In genomic region chr2:111897924-111898702, GRCh38 we compare ENCODE assay signal across 1 cellular context.
A peak's percentile ranks its signal among the peaks of the same experiment; 100 is the strongest.
TF ChIP-seq lines count a peak whose summit lies in the region.

Gene MERTK, plus strand, starts transcription at chr2:111898607. Its CDS starts 129 bp downstream, at chr2:111898736.

TF ChIP-seq in HEK293, 187 proteins besides CTCF, POLR2A, EP300 and RAD21 (continued from another document and continues in another):
- TF ChIP-seq ZBTB26 (tag by site-specific recombination; optimal IDR thresholded peaks at IDR 0.05) (peak; percentile 52), PRDM4 (tag by site-specific recombination; IDR thresholded peaks at IDR 0.05) (no peak), SALL2 (tag by site-specific recombination; IDR thresholded peaks at IDR 0.05; ENCODE audit: borderline replicate concordance) (no peak), ZNF558 (tag by site-specific recombination; IDR thresholded peaks at IDR 0.05) (no peak), SP3 (tag by site-specific recombination; IDR thresholded peaks at IDR 0.05) (peak; percentile 65; the same call in 1 of the 2 replicates), ZNF776 (tag by site-specific recombination; IDR thresholded peaks at IDR 0.05; ENCODE audit: borderline replicate concordance) (no peak), ZNF837 (tag by site-specific recombination; IDR thresholded peaks at IDR 0.05) (no peak), ZSCAN4 (tag by site-specific recombination; IDR thresholded peaks at IDR 0.05) (no peak), ZSCAN18 (tag by site-specific recombination; IDR thresholded peaks at IDR 0.05) (no peak), ZNF324 (tag by site-specific recombination; IDR thresholded peaks at IDR 0.05) (peak; percentile 41; the same call in 1 of the 2 replicates), ZNF423 (tag by site-specific recombination; IDR thresholded peaks at IDR 0.05) (peak; percentile 22; the same call in 1 of the 2 replicates), REST (tag by site-specific recombination; IDR thresholded peaks at IDR 0.05) (peak; percentile 28; the same call in 1 of the 2 replicates), ZNF585B (tag by site-specific recombination; IDR thresholded peaks at IDR 0.05) (no peak), ZSCAN5A (tag by site-specific recombination; IDR thresholded peaks at IDR 0.05) (no peak), ZNF658 (tag by site-specific recombination; IDR thresholded peaks at IDR 0.05) (no peak), ZNF362 (tag by site-specific recombination; IDR thresholded peaks at IDR 0.05) (no peak), ZFP37 (tag by site-specific recombination; IDR thresholded peaks at IDR 0.05) (peak; percentile 64; the same call in 1 of the 2 replicates), ZNF449 (tag by site-specific recombination; IDR thresholded peaks at IDR 0.05) (no peak), RBAK (tag by site-specific recombination; IDR thresholded peaks at IDR 0.05) (no peak), ZNF157 (tag by site-specific recombination; IDR thresholded peaks at IDR 0.05) (no peak), ZFHX2 (tag by site-specific recombination; conservative IDR thresholded peaks at IDR 0.05) (peak; percentile 86), ZNF785 (tag by site-specific recombination; IDR thresholded peaks at IDR 0.05) (no peak), ZNF791 (tag by site-specific recombination; IDR thresholded peaks at IDR 0.05) (no peak), ZNF184 (tag by site-specific recombination; IDR thresholded peaks at IDR 0.05) (no peak), IKZF3 (tag by site-specific recombination; IDR thresholded peaks at IDR 0.05) (no peak), ZSCAN23 (tag by site-specific recombination; IDR thresholded peaks at IDR 0.05) (0 out of 2 replicates have a peak, but pooled peaks have one; percentile 29), SETDB1 (IDR thresholded peaks at IDR 0.05; ENCODE audit: insufficient read length, low read length) (no peak), ZNF175 (tag by site-specific recombination; IDR thresholded peaks at IDR 0.05) (no peak), ZNF530 (tag by site-specific recombination; IDR thresholded peaks at IDR 0.05; ENCODE audit: low read depth) (no peak), ZNF138 (tag by site-specific recombination; IDR thresholded peaks at IDR 0.05; ENCODE audit: borderline replicate concordance) (no peak), ZNF398 (tag by site-specific recombination; IDR thresholded peaks at IDR 0.05) (peak; percentile 58; the same call in 1 of the 2 replicates), ZNF529 (tag by site-specific recombination; IDR thresholded peaks at IDR 0.05; ENCODE audit: insufficient replicate concordance) (no peak), ZNF394 (tag by site-specific recombination; IDR thresholded peaks at IDR 0.05; ENCODE audit: borderline replicate concordance) (no peak; the same call in 1 of the 2 replicates), GLIS2 (tag by site-specific recombination; IDR thresholded peaks at IDR 0.05) (peak; percentile 57), ZNF510 (tag by site-specific recombination; IDR thresholded peaks at IDR 0.05; ENCODE audit: insufficient replicate concordance) (no peak), ZBTB21 (tag by site-specific recombination; IDR thresholded peaks at IDR 0.05) (no peak), ZNF169 (tag by site-specific recombination; IDR thresholded peaks at IDR 0.05) (no peak), ZNF621 (tag by site-specific recombination; IDR thresholded peaks at IDR 0.05) (no peak), ZNF274 (IDR thresholded peaks at IDR 0.05; ENCODE audit: low read length) (no peak), ZNF274 (tag by site-specific recombination; IDR thresholded peaks at IDR 0.05; ENCODE audit: borderline replicate concordance) (no peak), PRDM10 (tag by site-specific recombination; IDR thresholded peaks at IDR 0.05) (peak; percentile 90), ZNF391 (tag by site-specific recombination; IDR thresholded peaks at IDR 0.05; ENCODE audit: borderline replicate concordance, low read depth) (no peak), ZNF555 (tag by site-specific recombination; conservative IDR thresholded peaks at IDR 0.05) (no peak)
